In the genomic region with DNA sequence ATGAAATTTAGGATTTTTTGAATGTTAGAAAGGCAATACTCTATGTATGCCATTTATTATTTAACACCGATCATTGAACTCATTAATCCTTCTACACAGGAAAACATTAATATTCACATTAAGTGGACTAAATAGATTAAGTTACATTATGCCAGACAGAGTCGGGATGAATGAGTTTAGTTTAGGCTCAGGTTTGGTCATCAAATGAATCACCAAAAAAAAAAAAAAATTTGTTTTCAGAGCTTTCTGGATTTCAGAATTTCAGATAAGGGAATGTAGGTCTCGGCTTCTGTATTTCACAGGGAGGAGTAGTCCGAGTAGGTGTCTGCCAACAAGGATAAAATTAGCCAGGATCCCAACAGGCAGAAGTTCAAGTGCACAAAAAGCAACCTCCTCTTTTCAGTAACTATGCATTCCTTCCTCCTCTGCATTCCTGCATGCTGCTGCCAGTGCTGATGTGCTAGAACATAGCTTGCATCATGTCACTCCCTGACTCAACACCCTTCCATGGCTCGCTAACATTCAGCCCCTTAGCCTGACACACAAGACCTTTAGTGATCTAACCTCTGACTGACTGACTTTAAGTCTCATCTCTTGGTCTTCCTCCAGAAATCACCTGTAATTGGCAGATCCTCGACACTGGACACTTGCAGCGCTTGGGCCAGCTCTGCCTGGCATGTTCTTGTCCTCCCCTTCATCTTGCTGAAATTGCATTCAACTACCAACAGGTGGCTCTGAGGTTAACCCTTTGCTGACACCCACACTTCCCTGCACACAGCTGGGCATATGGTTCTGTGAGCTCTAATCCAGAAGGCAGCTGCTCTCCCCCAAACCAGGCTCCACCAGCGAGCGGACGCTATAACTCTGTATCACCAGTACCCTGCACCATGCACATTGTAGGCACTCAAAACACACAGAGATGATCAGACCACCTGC, we compare ENCODE assay signal across 8 cellular contexts.
DNase-seq lines count a peak whose midpoint lies in the region; ATAC-seq, FAIRE-seq and TF ChIP-seq lines count a peak whose summit lies in the region.

No MANE protein-coding gene starts in this region.

- no peaks in the 10 kb centered on the region for H3K79me2 ChIP-seq in K562 (ENCODE audit: control insufficient read depth, insufficient read depth, low read length)

- peak in 1 of 2 experiments; percentile 38; a peak in 2 of 4 replicates for TF ChIP-seq RAD21 in K562 (CRISPR knock-in tag; conservative IDR thresholded peaks at IDR 0.05 in 1 of 2, IDR thresholded peaks at IDR 0.05 in 1 of 2)

- H3K9me1 ChIP-seq in K562 (ENCODE audit: control insufficient read depth, insufficient read depth, low read length) = no peaks in the 10 kb centered on the region

- H3K4me3 ChIP-seq in HUES6 (ENCODE audit: low read depth, low read length) = no peak overlapping the region
- H3K4me3 ChIP-seq in K562 = no peak overlapping the region
- no peak overlapping the region for H3K4me3 ChIP-seq in vagina

- BruUV-seq in K562 (replicated peaks; lab: Mats Ljungman, UMichigan) = no TSS peak

- intact Hi-C loops in K562 (cut with micrococcal nuclease) = loop anchor here (5.0 kb wide), 1 partner anchor 53 kb away; no protein-coding TSS in a partner anchor
- intact Hi-C loops in vagina (cut with DNase I) = no loop called here

- TF ChIP-seq EP300 in K562 (IDR thresholded peaks at IDR 0.05; ENCODE audit: low read length) = no peak

- no peak overlapping the region for H3K4me2 ChIP-seq in K562 (ENCODE audit: insufficient read depth, low read length)

- 0 out of 2 replicates have a peak, but pooled peaks cover 3% of the 10 kb centered on the region for H3K9me3 ChIP-seq in HUES6 (ENCODE audit: control insufficient read depth, insufficient read depth, low read depth, low read length)
- no peaks in the 10 kb centered on the region; the same call in 1 of the 2 replicates for H3K9me3 ChIP-seq in K562 (replicated peaks; ENCODE audit: control insufficient read depth, insufficient read depth, low read depth, low read length)
- H3K9me3 ChIP-seq in vagina = no peaks in the 10 kb centered on the region

- DNase-seq in NCI-H2171 treated with DMSO at 0.1 percent for 48 hours (lab: John Stamatoyannopoulos, UW) = peak; percentile 18
- DNase-seq in NCI-H2171 (lab: John Stamatoyannopoulos, UW) = no peak
- DNase-seq in K562 (ENCODE audit: extremely low read depth in 1 of 4, low spot score in 3 of 4) = peak; percentile 13 to 26 (median 20)
- DNase-seq in mucosa of gallbladder (ENCODE audit: low spot score) = peak; percentile 14
- DNase-seq in vagina (ENCODE audit: extremely low spot score in 2 of 2) = no peak
- no peak for DNase-seq in SIG-M5 (lab: John Stamatoyannopoulos, UW)
- no peak for DNase-seq in Ammon's horn (ENCODE audit: low spot score)

- in situ Hi-C loops in K562 (cut with MboI) = no loop called here

- H4K20me1 ChIP-seq in K562 (replicated peaks; ENCODE audit: control insufficient read depth, insufficient read depth, low read length) = no peaks in the 10 kb centered on the region

- CTCF ChIA-PET in K562 (lab: Yijun Ruan, JAX; ENCODE audit: low intra/inter-chr PET ratio) = no interaction called here

- no peaks in the 10 kb centered on the region for H3K36me3 ChIP-seq in HUES6 (ENCODE audit: control insufficient read depth, insufficient read depth, low read length)
- no peaks in the 10 kb centered on the region for H3K36me3 ChIP-seq in K562 (ENCODE audit: control insufficient read depth, insufficient read depth, low read length)
- H3K36me3 ChIP-seq in vagina = no peaks in the 10 kb centered on the region

- no peak overlapping the region for H3K27ac ChIP-seq in HUES6 (ENCODE audit: low read depth, low read length)
- H3K27ac ChIP-seq in K562 (ENCODE audit: extremely low read depth, low read depth, low read length) = no peak overlapping the region
- no peak overlapping the region for H3K27ac ChIP-seq in vagina

- POLR2A ChIA-PET in K562 (lab: Yijun Ruan, JAX) = interaction anchor here (0.6 kb wide), 1 partner anchor 835 kb away, joined by 3 read pairs; no protein-coding TSS in a partner anchor

- H3K9ac ChIP-seq in HUES6 (ENCODE audit: low read length) (peak overlapping the region; percentile 32), K562 (ENCODE audit: insufficient read depth in 1 of 2, low read depth in 2 of 2, low read length in 2 of 2) (no peak overlapping the region)

- TF ChIP-seq POLR2A in K562 (conservative IDR thresholded peaks at IDR 0.05) (no peak), vagina (IDR thresholded peaks at IDR 0.05) (no peak)

- TF ChIP-seq CTCF in K562 (IDR thresholded peaks at IDR 0.05 in 2 of 3, conservative IDR thresholded peaks at IDR 0.05 in 1 of 3; ENCODE audit: insufficient read depth in 2 of 3, low read depth in 1 of 3, low read length in 3 of 3) = peak; percentile 42 to 49 (median 48); a peak in 5 of 6 replicates
- TF ChIP-seq CTCF in vagina (IDR thresholded peaks at IDR 0.05) = peak in 1 of 3 experiments; percentile 11

- no peak overlapping the region for H2AFZ ChIP-seq in K562 (ENCODE audit: low read depth, low read length)

- H3K4me1 ChIP-seq in HUES6 (ENCODE audit: control insufficient read depth, insufficient read depth, low read length) (peaks cover 25% of the 10 kb centered on the region), K562 (replicated peaks in 1 of 2; ENCODE audit: control insufficient read depth in 2 of 2, insufficient read depth in 2 of 2, low read length in 2 of 2) (peaks cover 4 to 28% of the 10 kb centered on the region in 2 experiments), vagina (no peaks in the 10 kb centered on the region)

- ATAC-seq in K562 = peak; percentile 78

- H3K27me3 ChIP-seq in HUES6 (ENCODE audit: control insufficient read depth, insufficient read depth, low read length) = no peaks in the 10 kb centered on the region
- peaks cover 2 to 19% of the 10 kb centered on the region in 2 experiments; a peak in 2 of 5 replicates for H3K27me3 ChIP-seq in K562 (ENCODE audit: control insufficient read depth in 2 of 2, insufficient read depth in 2 of 2, low read length in 2 of 2)
- no peaks in the 10 kb centered on the region for H3K27me3 ChIP-seq in vagina

- FAIRE-seq in K562 (lab: Jason Lieb, UNC) = peak; percentile 74

- WGBS in K562 (ENCODE audit: insufficient coverage, low coverage, missing lambda C conversion rate) = 57% methylated on average over 10 of the region's 10 CpGs

TF ChIP-seq in K562, 482 proteins besides CTCF, POLR2A, EP300 and RAD21:
- TF ChIP-seq, protein P1, sequence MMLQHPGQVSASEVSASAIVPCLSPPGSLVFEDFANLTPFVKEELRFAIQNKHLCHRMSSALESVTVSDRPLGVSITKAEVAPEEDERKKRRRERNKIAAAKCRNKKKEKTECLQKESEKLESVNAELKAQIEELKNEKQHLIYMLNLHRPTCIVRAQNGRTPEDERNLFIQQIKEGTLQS (IDR thresholded peaks at IDR 0.05) = peak; percentile 42; the same call in 1 of the 2 replicates
- TF ChIP-seq, protein P1 (CRISPR knock-in tag; conservative IDR thresholded peaks at IDR 0.05) = no peak
- TF ChIP-seq SMC3 (conservative IDR thresholded peaks at IDR 0.05; ENCODE audit: insufficient read depth, low read depth, low read length) (peak; percentile 48), ARNT (IDR thresholded peaks at IDR 0.05) (no peak)
- TF ChIP-seq, protein P2, sequence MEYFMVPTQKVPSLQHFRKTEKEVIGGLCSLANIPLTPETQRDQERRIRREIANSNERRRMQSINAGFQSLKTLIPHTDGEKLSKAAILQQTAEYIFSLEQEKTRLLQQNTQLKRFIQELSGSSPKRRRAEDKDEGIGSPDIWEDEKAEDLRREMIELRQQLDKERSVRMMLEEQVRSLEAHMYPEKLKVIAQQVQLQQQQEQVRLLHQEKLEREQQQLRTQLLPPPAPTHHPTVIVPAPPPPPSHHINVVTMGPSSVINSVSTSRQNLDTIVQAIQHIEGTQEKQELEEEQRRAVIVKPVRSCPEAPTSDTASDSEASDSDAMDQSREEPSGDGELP (CRISPR knock-in tag; IDR thresholded peaks at IDR 0.05; ENCODE audit: borderline replicate concordance) = peak; percentile 24; the same call in 1 of the 2 replicates
TF ChIP-seq in K562: peak in this region for 3.

Comparison
In these comparisons a context has a peak if more than half of its experiments do, and no peak if none do; other contexts are left out.
1. DNase-seq: peak in NCI-H2171 treated with DMSO at 0.1 percent for 48 hours (single experiment), K562 (4 of 4) and mucosa of gallbladder (single experiment); none in NCI-H2171 (single experiment), vagina (0 of 2), SIG-M5 (single experiment) and Ammon's horn (single experiment).